In the genomic region with DNA sequence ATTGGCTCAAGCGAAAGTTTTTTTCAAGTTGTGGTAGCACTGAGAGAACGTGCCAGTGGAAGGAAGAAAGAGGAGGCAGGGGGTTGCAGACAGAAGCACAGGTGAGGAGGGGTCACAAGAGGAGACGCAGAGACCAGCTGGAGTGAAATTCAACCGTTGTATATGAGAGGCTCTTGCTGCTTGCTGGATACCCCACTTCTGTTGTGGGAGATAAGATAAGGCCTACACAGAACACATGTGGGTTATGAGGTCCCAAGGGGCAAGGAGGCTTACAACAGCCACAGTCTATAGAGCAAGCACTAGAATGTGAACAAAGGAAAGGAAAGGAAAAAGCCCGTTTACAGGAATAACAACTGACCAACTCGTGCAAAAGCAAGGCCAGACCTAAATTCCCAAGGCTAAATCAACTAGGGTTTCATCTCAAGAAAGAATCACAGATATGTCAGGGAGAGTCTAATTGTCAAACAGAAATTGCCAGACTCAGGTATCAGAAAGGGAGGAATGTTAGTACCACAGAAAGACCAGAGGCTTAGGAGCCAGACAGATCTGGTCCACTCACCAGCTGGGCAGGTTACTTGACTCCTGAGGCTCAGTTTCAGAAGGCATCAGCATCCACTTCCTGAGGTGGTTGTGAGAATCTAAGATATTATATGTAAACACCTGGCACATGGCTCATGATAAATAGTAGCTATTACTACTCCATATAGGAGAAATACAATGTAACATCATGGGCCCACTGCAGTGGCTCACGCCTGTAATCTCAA, we compare ENCODE assay signal across 18 cellular contexts.
A peak's percentile ranks its signal among the peaks of the same experiment; 100 is the strongest.
DNase-seq lines count a peak whose midpoint lies in the region; ATAC-seq and TF ChIP-seq lines count a peak whose summit lies in the region.
"Had no signal": no experiment of that assay in that cellular context is flagged by ENCODE, and none has a peak within 500 bp of the region (broad histone marks: within the 10 kb centered on the region; RNA-seq: fewer than 3 reads in every experiment).

No MANE protein-coding gene starts in this region.

- H3K27ac ChIP-seq in CD8-positive, alpha-beta memory T cell (ENCODE audit: low read depth, low read length) = no peak overlapping the region
- H3K27ac ChIP-seq: esophagus muscularis mucosa, ovary, thyroid gland, VCaP had no signal

- H3K36me3 ChIP-seq in CD8-positive, alpha-beta memory T cell (ENCODE audit: insufficient read depth, low read length) = no peaks in the 10 kb centered on the region
- H3K36me3 ChIP-seq: ovary, thyroid gland had no signal

- POLR2A ChIA-PET in CD8-positive, alpha-beta memory T cell (lab: Charles Lee) = no interaction called here

- H3K4me1 Mint-ChIP-seq in CD8-positive, alpha-beta memory T cell = peaks cover 0 to 1% (median 0%) of the 10 kb centered on the region in 3 donors

- no peaks in the 10 kb centered on the region for H3K27me3 ChIP-seq in CD8-positive, alpha-beta memory T cell (ENCODE audit: insufficient read depth, low read length, poor library complexity, severe bottlenecking)
- H3K27me3 ChIP-seq: esophagus muscularis mucosa, ovary, thyroid gland had no signal

- CTCF ChIA-PET in CD8-positive, alpha-beta memory T cell (lab: Charles Lee) = no interaction called here

- H3K4me1 ChIP-seq in CD8-positive, alpha-beta memory T cell (ENCODE audit: insufficient read depth, low read length) = no peaks in the 10 kb centered on the region
- H3K4me1 ChIP-seq: esophagus muscularis mucosa, thyroid gland had no signal

- no peaks in the 10 kb centered on the region for H3K36me3 Mint-ChIP-seq in CD8-positive, alpha-beta memory T cell
- H3K36me3 Mint-ChIP-seq: memory B cell had no signal

- no peaks in the 10 kb centered on the region for H3K9me3 ChIP-seq in CD8-positive, alpha-beta memory T cell (ENCODE audit: low read length)
- H3K9me3 ChIP-seq: esophagus muscularis mucosa, ovary, thyroid gland had no signal

- H3K9me3 Mint-ChIP-seq in CD8-positive, alpha-beta memory T cell = no peaks in the 10 kb centered on the region
- H3K9me3 Mint-ChIP-seq: CD4-positive, alpha-beta T cell; memory B cell had no signal

- H3K27me3 Mint-ChIP-seq in CD8-positive, alpha-beta memory T cell = no peaks in the 10 kb centered on the region
- H3K27me3 Mint-ChIP-seq: activated naive CD8-positive, alpha-beta T cell treated with anti-CD3 and anti-CD28 coated beads, Interleukin-2, amount 50 U/mL, for 24 hours; CD4-positive, alpha-beta T cell had no signal

- DNase-seq in CMK (ENCODE audit: low read depth) (peak; percentile 40), NCI-H526 treated with DMSO at 0.1 percent for 48 hours (lab: John Stamatoyannopoulos, UW) (peak; percentile 43), fibroblast of pulmonary artery (ENCODE audit: low read depth) (peak; percentile 31)
- DNase-seq in CD8-positive, alpha-beta memory T cell = no peak
- DNase-seq in activated CD4-positive, alpha-beta T cell treated with anti-CD3 and anti-CD28 coated beads, Interleukin-2, amount 50 U/mL, for 48 hours = no peak
- DNase-seq: activated CD8-positive, alpha-beta memory T cell treated with anti-CD3 and anti-CD28 coated beads, Interleukin-2, amount 50 U/mL, for 4 hours; activated naive CD8-positive, alpha-beta T cell treated with anti-CD3 and anti-CD28 coated beads, Interleukin-2, amount 50 U/mL, for 24 hours; CD4-positive, alpha-beta T cell; Karpas-422; ovary; SIG-M5; stimulated activated CD4-positive, alpha-beta T cell treated with anti-CD3 and anti-CD28 coated beads, Interleukin-12 subunit alpha, Interleukin-12 subunit beta, amount 100 ng/mL, for 4 hours; thyroid gland had no signal

- no peak overlapping the region for H3K4me3 ChIP-seq in fibroblast of pulmonary artery (replicated peaks; ENCODE audit: low read depth, low read length)
- no peak overlapping the region for H3K4me3 ChIP-seq in CD8-positive, alpha-beta memory T cell (ENCODE audit: low read length)
- H3K4me3 ChIP-seq: esophagus muscularis mucosa, ovary, thyroid gland had no signal

- no peak overlapping the region for H3K4me3 Mint-ChIP-seq in CD8-positive, alpha-beta memory T cell
- H3K4me3 Mint-ChIP-seq: activated naive CD8-positive, alpha-beta T cell treated with anti-CD3 and anti-CD28 coated beads, Interleukin-2, amount 50 U/mL, for 24 hours; CD4-positive, alpha-beta T cell; memory B cell had no signal

- ATAC-seq in GM18867 (IDR thresholded peaks at IDR 0.05; ENCODE audit: unreplicated experiment) (peak; percentile 45), HG02840 (IDR thresholded peaks at IDR 0.05; ENCODE audit: low FRiP score, unreplicated experiment) (no peak)
- ATAC-seq: activated naive CD8-positive, alpha-beta T cell treated with anti-CD3 and anti-CD28 coated beads, Interleukin-2, amount 50 U/mL, for 24 hours had no signal

- H3K27ac Mint-ChIP-seq in CD8-positive, alpha-beta memory T cell = peak overlapping the region in 1 of 8 donors; percentile 63
- H3K27ac Mint-ChIP-seq: activated naive CD8-positive, alpha-beta T cell treated with anti-CD3 and anti-CD28 coated beads, Interleukin-2, amount 50 U/mL, for 24 hours; CD4-positive, alpha-beta T cell; memory B cell had no signal

- no peak for TF ChIP-seq CTCF in fibroblast of pulmonary artery (IDR thresholded peaks at IDR 0.05; ENCODE audit: low read length, missing control alignments)

Comparison
In these comparisons a context has a peak if more than half of its experiments do, and no peak if none do; other contexts are left out.
1. DNase-seq: peak in CMK (single experiment), NCI-H526 treated with DMSO at 0.1 percent for 48 hours (single experiment) and fibroblast of pulmonary artery (single experiment); none in CD8-positive, alpha-beta memory T cell (0 of 5) and activated CD4-positive, alpha-beta T cell treated with anti-CD3 and anti-CD28 coated beads, Interleukin-2, amount 50 U/mL, for 48 hours (0 of 2).